ENCODE assay signal across 8 cellular contexts in genomic region chrX:64205735-64206491, GRCh38. TPM values are rescaled to one million over a fixed set of nuclear protein-coding genes. Genes with fewer than 3 reads are reported as not detected.
A peak's percentile ranks its signal among the peaks of the same experiment; 100 is the strongest.
DNase-seq lines count a peak whose midpoint lies in the region; ATAC-seq and TF ChIP-seq lines count a peak whose summit lies in the region.

No MANE protein-coding gene starts in this region.

- POLR2A ChIA-PET in CD8-positive, alpha-beta T cell (lab: Charles Lee) = interaction anchor here (1.7 kb wide), 1 partner anchor 451 kb away, joined by 10 read pairs; a partner anchor contains a TSS
- POLR2A ChIA-PET in activated CD8-positive, alpha-beta T cell treated with anti-CD3 and anti-CD28 coated beads, Interleukin-2, amount 10 ng/mL, durations not matched to agents 7 days and 5 days (lab: Charles Lee) = interaction anchor here (0.7 to 1.4 kb wide), 2 partner anchors 829 to 1298 kb away, joined by 3 read pairs; partner anchors contain the start of gene ZC3H12B

- 1 to 2% methylated on average over 45 of the region's 45 CpGs for WGBS in ectodermal cell, 2 experiments

- H3K27ac ChIP-seq in CD8-positive, alpha-beta T cell (ENCODE audit: low read depth, low read length) = peak overlapping the region; percentile 77
- peak overlapping the region; percentile 82 for H3K27ac ChIP-seq in ectodermal cell (ENCODE audit: insufficient read depth, low read depth, low read length, poor library complexity, severe bottlenecking)

- peaks cover 2% of the 10 kb centered on the region for H3K36me3 Mint-ChIP-seq in CD8-positive, alpha-beta T cell
- no peaks in the 10 kb centered on the region for H3K36me3 Mint-ChIP-seq in activated CD8-positive, alpha-beta T cell treated with anti-CD3 and anti-CD28 coated beads, Interleukin-2, amount 10 ng/mL, durations not matched to agents 7 days and 5 days (ENCODE audit: low read depth)

- peaks cover 11% of the 10 kb centered on the region for H3K4me1 ChIP-seq in CD8-positive, alpha-beta T cell (ENCODE audit: insufficient read depth, low read length)
- H3K4me1 ChIP-seq in ectodermal cell (ENCODE audit: control insufficient read depth, insufficient read depth, low read length) = peaks cover 6% of the 10 kb centered on the region

- CTCF ChIA-PET in CD8-positive, alpha-beta T cell (lab: Charles Lee) = no interaction called here
- CTCF ChIA-PET in activated CD8-positive, alpha-beta T cell treated with anti-CD3 and anti-CD28 coated beads, Interleukin-2, amount 10 ng/mL, durations not matched to agents 7 days and 5 days (lab: Charles Lee) = no interaction called here

- peak; percentile 88 for ATAC-seq in CD8-positive, alpha-beta T cell
- ATAC-seq in GM19438 (IDR thresholded peaks at IDR 0.05; ENCODE audit: low read depth, unreplicated experiment) (peak; percentile 86), HG03571 (IDR thresholded peaks at IDR 0.05; ENCODE audit: unreplicated experiment) (peak; percentile 91)
- ATAC-seq in activated CD8-positive, alpha-beta T cell treated with anti-CD3 and anti-CD28 coated beads, Interleukin-2, amount 10 ng/mL, durations not matched to agents 7 days and 5 days = peak; percentile 95

- intact Hi-C loops in CD8-positive, alpha-beta T cell (cut with DNase I, micrococcal nuclease) = loop anchor here (1.0 to 5.0 kb wide), 8 partner anchors 189 to 1327 kb away; partner anchors contain the start of genes MTMR8 (in 2 of the 2), ZC4H2 (in 2 of the 2) and LAS1L (in 1 of the 2)

- no peaks in the 10 kb centered on the region for H3K27me3 ChIP-seq in CD8-positive, alpha-beta T cell (ENCODE audit: insufficient read depth, low read length)
- H3K27me3 ChIP-seq in ectodermal cell (ENCODE audit: control insufficient read depth, insufficient read depth, low read length, poor library complexity, severe bottlenecking) = no peaks in the 10 kb centered on the region

- no peaks in the 10 kb centered on the region for H3K36me3 ChIP-seq in CD8-positive, alpha-beta T cell (ENCODE audit: insufficient read depth, low read length)
- H3K36me3 ChIP-seq in ectodermal cell (ENCODE audit: control insufficient read depth, insufficient read depth, low read length) = no peaks in the 10 kb centered on the region

- no peaks in the 10 kb centered on the region for H3K9me3 Mint-ChIP-seq in CD8-positive, alpha-beta T cell
- no peaks in the 10 kb centered on the region for H3K9me3 Mint-ChIP-seq in activated CD8-positive, alpha-beta T cell treated with anti-CD3 and anti-CD28 coated beads, Interleukin-2, amount 10 ng/mL, durations not matched to agents 7 days and 5 days (ENCODE audit: insufficient read depth)

- peaks cover 23% of the 10 kb centered on the region for H3K4me1 Mint-ChIP-seq in CD8-positive, alpha-beta T cell (ENCODE audit: low read depth)
- H3K4me1 Mint-ChIP-seq in activated CD8-positive, alpha-beta T cell treated with anti-CD3 and anti-CD28 coated beads, Interleukin-2, amount 10 ng/mL, durations not matched to agents 7 days and 5 days (ENCODE audit: low read depth) = peaks cover 2% of the 10 kb centered on the region

- no peaks in the 10 kb centered on the region for H3K9me3 ChIP-seq in CD8-positive, alpha-beta T cell (ENCODE audit: low read length)
- no peaks in the 10 kb centered on the region for H3K9me3 ChIP-seq in ectodermal cell (ENCODE audit: control insufficient read depth, low read length)

- peak overlapping the region; percentile 57 for H3K4me3 ChIP-seq in CD8-positive, alpha-beta T cell (ENCODE audit: low read depth, low read length)
- H3K4me3 ChIP-seq in ectodermal cell (ENCODE audit: insufficient read depth, low read depth, low read length) = peak overlapping the region; percentile 52

- H3K27ac Mint-ChIP-seq in CD8-positive, alpha-beta T cell = peak overlapping the region; percentile 93
- H3K27ac Mint-ChIP-seq in activated CD8-positive, alpha-beta T cell treated with anti-CD3 and anti-CD28 coated beads, Interleukin-2, amount 10 ng/mL, durations not matched to agents 7 days and 5 days = peak overlapping the region; percentile 89

- DNase-seq in CD8-positive, alpha-beta T cell = peak; percentile 67 to 88 (median 85)
- DNase-seq in NCI-H82 (lab: John Stamatoyannopoulos, UW) (peak; percentile 97), medulla oblongata (ENCODE audit: extremely low spot score) (peak; percentile 96)
- DNase-seq in activated CD8-positive, alpha-beta T cell treated with anti-CD3 and anti-CD28 coated beads, Interleukin-2, amount 10 ng/mL, durations not matched to agents 7 days and 5 days = peak; percentile 90
- DNase-seq in stimulated activated CD4-positive, alpha-beta T cell treated with anti-CD3 and anti-CD28 coated beads, TNF-alpha, amount 100 ng/mL, for 48 hours (ENCODE audit: low read depth in 3 of 3) = peak; percentile 70 to 73 (median 72)

- no peak for TF ChIP-seq CTCF in CD8-positive, alpha-beta T cell (IDR thresholded peaks at IDR 0.05)

- no peaks in the 10 kb centered on the region for H3K27me3 Mint-ChIP-seq in CD8-positive, alpha-beta T cell (ENCODE audit: low read depth)
- no peaks in the 10 kb centered on the region for H3K27me3 Mint-ChIP-seq in activated CD8-positive, alpha-beta T cell treated with anti-CD3 and anti-CD28 coated beads, Interleukin-2, amount 10 ng/mL, durations not matched to agents 7 days and 5 days (ENCODE audit: low read depth)

- peak overlapping the region; percentile 92 for H3K4me3 Mint-ChIP-seq in CD8-positive, alpha-beta T cell
- peak overlapping the region; percentile 85 for H3K4me3 Mint-ChIP-seq in activated CD8-positive, alpha-beta T cell treated with anti-CD3 and anti-CD28 coated beads, Interleukin-2, amount 10 ng/mL, durations not matched to agents 7 days and 5 days

RNA-seq across cellular contexts. Expression of gene AMER1, which starts 0.4 kb away (rescaled TPM):
- total RNA-seq in CD8-positive, alpha-beta T cell = 1 to 10 TPM; 2.3 to 2.7 TPM
- total RNA-seq in activated CD8-positive, alpha-beta T cell treated with anti-CD3 and anti-CD28 coated beads, Interleukin-2, amount 10 ng/mL, durations not matched to agents 7 days and 5 days = 1 to 10 TPM; 3.7 to 3.8 TPM
- 9.1 TPM for polyA plus RNA-seq in ectodermal cell (2013, experiment 1 of 4)
- polyA plus RNA-seq in ectodermal cell (2013, experiment 2 of 4) = 9.7 TPM
- 6.2 TPM for polyA plus RNA-seq in ectodermal cell (2013, experiment 3 of 4)
- 7.3 TPM for polyA plus RNA-seq in ectodermal cell (2013, experiment 4 of 4)

RNA-seq across cellular contexts. Expression of gene ASB12, which starts 24.5 kb away (rescaled TPM):
- not detected for total RNA-seq in CD8-positive, alpha-beta T cell
- total RNA-seq in activated CD8-positive, alpha-beta T cell treated with anti-CD3 and anti-CD28 coated beads, Interleukin-2, amount 10 ng/mL, durations not matched to agents 7 days and 5 days = not detected
- polyA plus RNA-seq in ectodermal cell (2013, experiment 1 of 4) = not detected
- 0.36 TPM for polyA plus RNA-seq in ectodermal cell (2013, experiment 2 of 4)
- polyA plus RNA-seq in ectodermal cell (2013, experiment 3 of 4) = 0.27 TPM
- polyA plus RNA-seq in ectodermal cell (2013, experiment 4 of 4) = not detected

Comparison
In these comparisons a context has a peak if more than half of its experiments do, and no peak if none do; other contexts are left out.
1. Peak in every context shown above with its lines: DNase-seq, ATAC-seq, H3K4me3 ChIP-seq and H3K27ac ChIP-seq.